In the genomic region with DNA sequence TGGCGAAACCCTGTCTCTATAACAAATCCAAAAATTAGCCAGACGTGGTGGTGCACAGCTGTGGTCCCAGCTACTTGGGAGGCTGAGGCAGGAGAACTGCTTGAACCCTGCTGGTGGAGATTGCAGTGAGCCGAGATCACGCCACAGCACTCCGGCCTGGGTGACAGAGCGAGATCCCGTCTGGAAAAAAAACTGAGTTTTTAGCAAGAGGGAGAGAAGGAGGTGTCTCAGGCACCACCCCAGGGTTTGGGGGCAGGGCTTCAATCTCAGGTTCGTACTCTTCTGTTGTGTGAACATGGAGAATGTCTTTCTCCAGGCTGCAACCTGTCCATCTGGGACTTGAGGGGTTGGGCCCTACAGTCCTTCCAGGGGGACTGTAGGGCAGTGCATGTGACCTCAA, we compare ENCODE assay signal across 12 cellular contexts. TPM values are rescaled to one million over a fixed set of nuclear protein-coding genes. Genes with fewer than 3 reads are reported as not detected.
"Had no signal": no experiment of that assay in that cellular context is flagged by ENCODE, and none has a peak within 500 bp of the region (broad histone marks: within the 10 kb centered on the region; RNA-seq: fewer than 3 reads in every experiment).

No MANE protein-coding gene starts in this region.

- H3K27ac Mint-ChIP-seq: activated CD8-positive, alpha-beta T cell treated with anti-CD3 and anti-CD28 coated beads, Interleukin-2, amount 10 ng/mL, durations not matched to agents 7 days and 5 days; activated naive CD8-positive, alpha-beta T cell; activated T-cell treated with anti-CD3 and anti-CD28 coated beads, Interleukin-2, amount 50 U/mL, for 72 hours; T-helper 1 cell treated with Interleukin-12 subunit alpha and Interleukin-12 subunit beta and Interleukin-4 antibody, amounts not matched to agents 30 μg/mL and 1 μg/mL, for 36 hours had no signal

- H3K9me3 ChIP-seq: gastroesophageal sphincter, prostate gland, uterus had no signal

- H3K36me3 ChIP-seq: gastroesophageal sphincter, prostate gland, uterus had no signal

- H3K9me3 Mint-ChIP-seq: activated T-cell treated with anti-CD3 and anti-CD28 coated beads, Interleukin-2, amount 50 U/mL, for 72 hours; naive B cell; T-helper 1 cell treated with Interleukin-12 subunit alpha and Interleukin-12 subunit beta and Interleukin-4 antibody, amounts not matched to agents 30 μg/mL and 1 μg/mL, for 36 hours had no signal

- H3K27ac ChIP-seq: dorsolateral prefrontal cortex, gastroesophageal sphincter, prostate gland had no signal

- H3K4me3 Mint-ChIP-seq: activated CD8-positive, alpha-beta T cell treated with anti-CD3 and anti-CD28 coated beads, Interleukin-2, amount 10 ng/mL, durations not matched to agents 7 days and 5 days; T-helper 1 cell treated with Interleukin-12 subunit alpha and Interleukin-12 subunit beta and Interleukin-4 antibody, amounts not matched to agents 30 μg/mL and 1 μg/mL, for 36 hours had no signal

- H3K36me3 Mint-ChIP-seq: activated naive CD8-positive, alpha-beta T cell; naive B cell had no signal

- DNase-seq: activated gamma-delta T cell had no signal

- H3K4me1 ChIP-seq: prostate gland had no signal

- H3K4me3 ChIP-seq: dorsolateral prefrontal cortex, gastroesophageal sphincter, lung, prostate gland, uterus had no signal

RNA-seq across cellular contexts. Expression of gene CHRNA3, which starts 2.7 kb away (rescaled TPM):
- total RNA-seq: activated CD8-positive, alpha-beta T cell treated with anti-CD3 and anti-CD28 coated beads, Interleukin-2, amount 10 ng/mL, durations not matched to agents 7 days and 5 days; activated T-cell treated with anti-CD3 and anti-CD28 coated beads, Interleukin-2, amount 50 U/mL, for 72 hours had no signal

RNA-seq across cellular contexts. Expression of gene CHRNB4, which starts 22.9 kb away (rescaled TPM):
- total RNA-seq: activated CD8-positive, alpha-beta T cell treated with anti-CD3 and anti-CD28 coated beads, Interleukin-2, amount 10 ng/mL, durations not matched to agents 7 days and 5 days; activated T-cell treated with anti-CD3 and anti-CD28 coated beads, Interleukin-2, amount 50 U/mL, for 72 hours; cardiac septum; lung had no signal
